Comparison of ENCODE assay signal across 1 cellular context in genomic region chr1:89994805-89995594, GRCh38.
A peak's percentile ranks its signal among the peaks of the same experiment; 100 is the strongest.
TF ChIP-seq lines count a peak whose summit lies in the region.

Gene ZNF326, plus strand, starts transcription at chr1:89995110. Its CDS starts 148 bp downstream, at chr1:89995258.

TF ChIP-seq in GM23338, 12 proteins besides CTCF, POLR2A, EP300 and RAD21 (continued from another document):
- peak; percentile 52 for TF ChIP-seq REST (IDR thresholded peaks at IDR 0.05; ENCODE audit: unreplicated experiment)
